Comparison of ENCODE assay signal across 8 cellular contexts in genomic region chr3:68972358-68972979, GRCh38. TPM values are rescaled to one million over a fixed set of nuclear protein-coding genes. Genes with fewer than 3 reads are reported as not detected.
DNase-seq lines count a peak whose midpoint lies in the region; ATAC-seq and TF ChIP-seq lines count a peak whose summit lies in the region.

No MANE protein-coding gene starts in this region.

- H3K4me1 ChIP-seq in DOHH2 (ENCODE audit: control insufficient read depth, low read length) (no peaks in the 10 kb centered on the region), Karpas-422 (ENCODE audit: low read length) (no peaks in the 10 kb centered on the region), SK-N-SH (ENCODE audit: control insufficient read depth in 1 of 2, insufficient read depth in 2 of 2, low read depth in 1 of 2, low read length in 1 of 2) (no peaks in the 10 kb centered on the region)
- H3K4me1 ChIP-seq in effector memory CD4-positive, alpha-beta T cell (ENCODE audit: control insufficient read depth, insufficient read depth, low read length, poor library complexity, severe bottlenecking) = no peaks in the 10 kb centered on the region

- H3K27me3 ChIP-seq in DOHH2 (ENCODE audit: control insufficient read depth, low read length) (peaks cover 8% of the 10 kb centered on the region; the same call in 1 of the 2 replicates), Karpas-422 (ENCODE audit: low read length) (no peaks in the 10 kb centered on the region), SK-N-SH (ENCODE audit: insufficient read depth) (peaks cover 18% of the 10 kb centered on the region; the same call in 1 of the 2 replicates)
- H3K27me3 ChIP-seq in effector memory CD4-positive, alpha-beta T cell (replicated peaks; ENCODE audit: control insufficient read depth, insufficient read depth, low read length, poor library complexity, severe bottlenecking) = no peaks in the 10 kb centered on the region

- 27% methylated on average over 11 of the region's 11 CpGs for WGBS in SK-N-SH (ENCODE audit: low lambda C conversion rate)

- TF ChIP-seq EP300 in SK-N-SH (IDR thresholded peaks at IDR 0.05; ENCODE audit: borderline replicate concordance in 1 of 2, low read depth in 1 of 2, low read length in 1 of 2) = no peak

- H3K4me2 ChIP-seq in DOHH2 (ENCODE audit: low read length) (no peak overlapping the region), Karpas-422 (ENCODE audit: low read depth, low read length, poor library complexity, severe bottlenecking) (no peak overlapping the region), SK-N-SH (no peak overlapping the region)

- H3K9ac ChIP-seq in Karpas-422 (ENCODE audit: low read length) = no peak overlapping the region
- no peak overlapping the region for H3K9ac ChIP-seq in SK-N-SH

- H2AFZ ChIP-seq in Karpas-422 (ENCODE audit: low read length) = no peak overlapping the region
- 0 out of 2 replicates have a peak overlapping the region, but pooled peaks have one; percentile 17 for H2AFZ ChIP-seq in SK-N-SH (ENCODE audit: low read depth)

- POLR2A ChIA-PET in SK-N-SH (lab: Yijun Ruan, JAX) = no interaction called here

- H3K36me3 ChIP-seq in DOHH2 (ENCODE audit: control insufficient read depth, low read length) (no peaks in the 10 kb centered on the region), Karpas-422 (ENCODE audit: insufficient read depth, low read length) (no peaks in the 10 kb centered on the region), SK-N-SH (replicated peaks in 1 of 2; ENCODE audit: control insufficient read depth in 1 of 2, insufficient read depth in 2 of 2, low read length in 1 of 2) (peaks cover 12 to 18% of the 10 kb centered on the region in 2 experiments)
- H3K36me3 ChIP-seq in effector memory CD4-positive, alpha-beta T cell (ENCODE audit: control insufficient read depth, insufficient read depth, low read length) = peaks cover 9% of the 10 kb centered on the region

- peak; percentile 96 for TF ChIP-seq RAD21 in SK-N-SH (IDR thresholded peaks at IDR 0.05; ENCODE audit: low read length)

- in situ Hi-C loops in T47D (cut with HindIII; ENCODE audit: low pct_unique_long_range_greater_than_20kb, low sequenced_read_pairs) = no loop called here

- H3K9me3 ChIP-seq in DOHH2 (ENCODE audit: control insufficient read depth, insufficient read depth, low read length) (no peaks in the 10 kb centered on the region), Karpas-422 (ENCODE audit: low read length) (no peaks in the 10 kb centered on the region), SK-N-SH (no peaks in the 10 kb centered on the region)
- no peaks in the 10 kb centered on the region for H3K9me3 ChIP-seq in effector memory CD4-positive, alpha-beta T cell (ENCODE audit: control insufficient read depth, low read length)

- H3K27ac ChIP-seq in DOHH2 (ENCODE audit: low read depth, low read length) (no peak overlapping the region), Karpas-422 (ENCODE audit: low read length) (no peak overlapping the region), SK-N-SH (ENCODE audit: low read depth in 2 of 2, low read length in 1 of 2) (no peak overlapping the region)
- H3K27ac ChIP-seq in effector memory CD4-positive, alpha-beta T cell (ENCODE audit: insufficient read depth, low read length, poor library complexity, severe bottlenecking) = no peak overlapping the region

- H3F3A ChIP-seq in DOHH2 (ENCODE audit: control insufficient read depth, insufficient read depth) = no peaks in the 10 kb centered on the region
- H3F3A ChIP-seq in SK-N-SH (replicated peaks; ENCODE audit: insufficient read depth) = no peaks in the 10 kb centered on the region

- peak; percentile 83 for ATAC-seq in GM21381 (IDR thresholded peaks at IDR 0.05; ENCODE audit: unreplicated experiment)
- peak; percentile 38 for ATAC-seq in left colon

- CTCF ChIA-PET in SK-N-SH (lab: Yijun Ruan, JAX) = interaction anchor here (0.6 to 2.0 kb wide), 29 partner anchors 8 to 657 kb away, joined by 3 to 22 read pairs (median 3); partner anchors contain the start of gene TAFA4

- H4K20me1 ChIP-seq in DOHH2 (ENCODE audit: control insufficient read depth, insufficient read depth, low read depth, low read length) (no peaks in the 10 kb centered on the region), Karpas-422 (ENCODE audit: insufficient read depth, low read depth, low read length) (no peaks in the 10 kb centered on the region), SK-N-SH (ENCODE audit: insufficient read depth) (no peaks in the 10 kb centered on the region)

- H3K9me2 ChIP-seq in DOHH2 (replicated peaks; ENCODE audit: control insufficient read depth, low read length) (no peaks in the 10 kb centered on the region), Karpas-422 (replicated peaks; ENCODE audit: insufficient read depth, low read length) (no peaks in the 10 kb centered on the region), SK-N-SH (no peaks in the 10 kb centered on the region)

- H3K4me3 ChIP-seq in DOHH2 (ENCODE audit: low read length) (no peak overlapping the region), Karpas-422 (ENCODE audit: low read length) (no peak overlapping the region), SK-N-SH (ENCODE audit: low read depth in 2 of 2, low read length in 1 of 2) (no peak overlapping the region; a peak in 1 of 4 replicates)
- no peak overlapping the region for H3K4me3 ChIP-seq in effector memory CD4-positive, alpha-beta T cell (ENCODE audit: insufficient read depth, low read depth, low read length, poor library complexity, severe bottlenecking)

- peak; percentile 88 for DNase-seq in Karpas-422
- peak; percentile 64 for DNase-seq in SK-N-SH
- peak; percentile 8 to 58 for DNase-seq in T47D (ENCODE audit: low read depth in 1 of 2, low spot score in 1 of 2)
- DNase-seq in left colon = peak in 1 of 2 donors; percentile 32
- peak; percentile 15 to 34 for DNase-seq in stimulated activated CD8-positive, alpha-beta memory T cell treated with anti-CD3 and anti-CD28 coated beads, Interleukin-2, amount 100 ng/mL, for 48 hours (ENCODE audit: low read depth in 2 of 2)
- DNase-seq in effector memory CD4-positive, alpha-beta T cell = no peak

- TF ChIP-seq CTCF in DOHH2 (IDR thresholded peaks at IDR 0.05; ENCODE audit: low read depth, low read length, poor library complexity, severe bottlenecking) (peak; percentile 84), SK-N-SH (IDR thresholded peaks at IDR 0.05) (peak; percentile 87)

- H3K79me2 ChIP-seq in DOHH2 (ENCODE audit: control insufficient read depth, low read length) (no peaks in the 10 kb centered on the region), Karpas-422 (ENCODE audit: low read length) (no peaks in the 10 kb centered on the region), SK-N-SH (ENCODE audit: insufficient read depth) (no peaks in the 10 kb centered on the region)

- intact Hi-C loops in left colon (cut with DNase I, micrococcal nuclease) = no loop called here

TF ChIP-seq in SK-N-SH, 30 proteins besides CTCF, POLR2A, EP300 and RAD21 (continues in another document):
- TF ChIP-seq RCOR1 (IDR thresholded peaks at IDR 0.05; ENCODE audit: low read length) = no peak
- TF ChIP-seq SMC3 (IDR thresholded peaks at IDR 0.05; ENCODE audit: low read depth, low read length) = peak; percentile 72
- no peak for TF ChIP-seq FOXJ3 (CRISPR knock-in tag; IDR thresholded peaks at IDR 0.05)
- TF ChIP-seq ELF1 (IDR thresholded peaks at IDR 0.05) = no peak
- no peak for TF ChIP-seq MAX (IDR thresholded peaks at IDR 0.05; ENCODE audit: low read depth)
- no peak for TF ChIP-seq USF2 (IDR thresholded peaks at IDR 0.05; ENCODE audit: borderline replicate concordance, low read depth, low read length)
- TF ChIP-seq CHD2 (IDR thresholded peaks at IDR 0.05; ENCODE audit: low read length, partially characterized antibody) = peak; percentile 21
- TF ChIP-seq RXRA (IDR thresholded peaks at IDR 0.05; ENCODE audit: borderline replicate concordance, low read depth) = no peak

RNA-seq across cellular contexts. Expression of gene TAFA4, which starts 40.1 kb away (rescaled TPM):
- total RNA-seq in Karpas-422 (2014; rRNA removed; shearing (Covaris generic); ENCODE audit: low replicate concordance) = not detected in 2 replicates
- not detected in 2 replicates for polyA plus RNA-seq in SK-N-SH (2012; rRNA removed)
- not detected in 2 replicates for polyA plus RNA-seq in SK-N-SH (2012; cell fraction: cytosol; rRNA removed)
- not detected in 2 replicates for polyA plus RNA-seq in SK-N-SH (2012; cell fraction: nucleus; rRNA removed)
- not detected for total RNA-seq in left colon

RNA-seq across cellular contexts. Expression of gene EOGT, which starts 41.0 kb away (rescaled TPM):
- total RNA-seq in Karpas-422 (2014; rRNA removed; shearing (Covaris generic); ENCODE audit: low replicate concordance) = 18.5 and 49.9 TPM in 2 replicates
- polyA plus RNA-seq in SK-N-SH (2012; rRNA removed) = 6.0 and 7.8 TPM in 2 replicates
- polyA plus RNA-seq in SK-N-SH (2012; cell fraction: cytosol; rRNA removed) = 8.0 and 9.7 TPM in 2 replicates
- polyA plus RNA-seq in SK-N-SH (2012; cell fraction: nucleus; rRNA removed) = 9.8 and 13.5 TPM in 2 replicates
- total RNA-seq in left colon = 10 to 100 TPM; 14.2 to 18.6 TPM

Comparison
In these comparisons a context has a peak if more than half of its experiments do, and no peak if none do; other contexts are left out.
1. DNase-seq: peak in Karpas-422 (single experiment), SK-N-SH (single experiment), T47D (2 of 2) and stimulated activated CD8-positive, alpha-beta memory T cell treated with anti-CD3 and anti-CD28 coated beads, Interleukin-2, amount 100 ng/mL, for 48 hours (2 of 2); none in effector memory CD4-positive, alpha-beta T cell (0 of 3).